14 cellular contexts compared by ENCODE assay signal in genomic region chr6:39152247-39152646, GRCh38.
"Had no signal": no experiment of that assay in that cellular context is flagged by ENCODE, and none has a peak within 500 bp of the region (broad histone marks: within the 10 kb centered on the region; RNA-seq: fewer than 3 reads in every experiment).

No MANE protein-coding gene starts in this region.

- H3K27me3 ChIP-seq: pancreas, vagina had no signal

- H2AFZ ChIP-seq: neural progenitor cell had no signal

- H3K36me3 ChIP-seq: neural progenitor cell, pancreas, tibial artery, vagina had no signal

- H3K36me3 Mint-ChIP-seq: neural progenitor cell had no signal

- H3K4me2 ChIP-seq: neural progenitor cell had no signal

- ATAC-seq: pancreas had no signal

- H3K27ac Mint-ChIP-seq: activated CD4-positive, alpha-beta memory T cell treated with anti-CD3 and anti-CD28 coated beads, Interleukin-2, amount 10 ng/mL, durations not matched to agents 7 days and 5 days; dendritic cell treated with granulocyte-macrophage colony-stimulating factor and Interleukin-4, amounts not matched to agents 40 ng/mL and 50 ng/mL, for 4 days; endodermal cell; neural progenitor cell had no signal

- H3K4me3 ChIP-seq: neural progenitor cell, pancreas, tibial artery, vagina had no signal

- H3K4me1 Mint-ChIP-seq: neural progenitor cell had no signal

- H3K4me3 Mint-ChIP-seq: activated CD4-positive, alpha-beta memory T cell treated with anti-CD3 and anti-CD28 coated beads, Interleukin-2, amount 10 ng/mL, durations not matched to agents 7 days and 5 days; dendritic cell treated with granulocyte-macrophage colony-stimulating factor and Interleukin-4, amounts not matched to agents 40 ng/mL and 50 ng/mL, for 4 days; endodermal cell; neural progenitor cell had no signal

- H3K9me3 Mint-ChIP-seq: activated CD4-positive, alpha-beta memory T cell treated with anti-CD3 and anti-CD28 coated beads, Interleukin-2, amount 10 ng/mL, durations not matched to agents 7 days and 5 days; dendritic cell treated with granulocyte-macrophage colony-stimulating factor and Interleukin-4, amounts not matched to agents 40 ng/mL and 50 ng/mL, for 4 days; endodermal cell; neural progenitor cell had no signal

- H3K9ac ChIP-seq: neural progenitor cell had no signal

- H3K9me3 ChIP-seq: pancreas, tibial artery, vagina had no signal

- H3K27ac ChIP-seq: neural progenitor cell, pancreas, tibial artery, vagina had no signal

- DNase-seq: activated CD4-positive, alpha-beta memory T cell treated with anti-CD3 and anti-CD28 coated beads, Interleukin-2, amount 10 ng/mL, durations not matched to agents 7 days and 5 days; activated CD4-positive, CD25-positive, alpha-beta regulatory T cell treated with anti-CD3 and anti-CD28 coated beads, Interleukin-2, amount 50 U/mL, for 72 hours; activated naive CD4-positive, alpha-beta T cell treated with anti-CD3 and anti-CD28 coated beads, Interleukin-2, amount 50 U/mL, for 16 hours; cerebellar nuclear complex; endodermal cell; erythroblast; pancreas; retina; stimulated activated CD4-positive, alpha-beta T cell treated with anti-CD3 and anti-CD28 coated beads, Interleukin-4, amount 100 ng/mL, for 4 hours; T-helper 2 cell; tibial artery had no signal

- H3K4me1 ChIP-seq: pancreas, tibial artery, vagina had no signal
